8 cellular contexts compared by ENCODE assay signal in genomic region chr6:37021356-37022129, GRCh38. TPM values are rescaled to one million over a fixed set of nuclear protein-coding genes. Genes with fewer than 3 reads are reported as not detected.
A peak's percentile ranks its signal among the peaks of the same experiment; 100 is the strongest.
DNase-seq lines count a peak whose midpoint lies in the region; ATAC-seq and TF ChIP-seq lines count a peak whose summit lies in the region.

No MANE protein-coding gene starts in this region.

- H3K4me1 ChIP-seq in OCI-LY3 (ENCODE audit: low read length): peaks cover 57% of the 10 kb centered on the region

- DNase-seq in GM10266 (ENCODE audit: extremely low spot score) (no peak), iris pigment epithelial cell (ENCODE audit: low read depth) (peak; percentile 56), NCI-H1694 (lab: John Stamatoyannopoulos, UW) (no peak), NCI-H510A treated with DMSO at 0.1 percent for 48 hours (lab: John Stamatoyannopoulos, UW) (no peak)
- DNase-seq in activated T-cell treated with anti-CD3 and anti-CD28 coated beads, Interleukin-2, amount 50 U/mL, for 4 hours: peak; percentile 63

- peaks cover 58% of the 10 kb centered on the region for H3K4me1 Mint-ChIP-seq in activated T-cell treated with anti-CD3 and anti-CD28 coated beads, Interleukin-2, amount 50 U/mL, for 4 hours (ENCODE audit: low read depth)
- peaks cover 42% of the 10 kb centered on the region for H3K4me1 Mint-ChIP-seq in stimulated activated memory B cell treated with anti-CD40 and anti-IgM and Interleukin-4, amounts not matched to agents 10 μg/mL and 1 μg/mL and 100 μg/mL, for 72 hours

- peak overlapping the region; percentile 31 for H3K27ac Mint-ChIP-seq in stimulated activated memory B cell treated with anti-CD40 and anti-IgM and Interleukin-4, amounts not matched to agents 10 μg/mL and 1 μg/mL and 100 μg/mL, for 72 hours

- peaks cover 81% of the 10 kb centered on the region for H3K36me3 ChIP-seq in OCI-LY3 (replicated peaks; ENCODE audit: low read depth, low read length)

- H3K27ac ChIP-seq in OCI-LY3 (ENCODE audit: low read length): peak overlapping the region; percentile 20; the same call in 1 of the 2 replicates

- no peak overlapping the region for H3K4me3 Mint-ChIP-seq in activated T-cell treated with anti-CD3 and anti-CD28 coated beads, Interleukin-2, amount 50 U/mL, for 4 hours
- H3K4me3 Mint-ChIP-seq in stimulated activated memory B cell treated with anti-CD40 and anti-IgM and Interleukin-4, amounts not matched to agents 10 μg/mL and 1 μg/mL and 100 μg/mL, for 72 hours: no peak overlapping the region

- H4K20me1 ChIP-seq in OCI-LY3 (ENCODE audit: insufficient read depth, low read length): peaks cover 16% of the 10 kb centered on the region

- no peaks in the 10 kb centered on the region for H3K9me3 Mint-ChIP-seq in activated T-cell treated with anti-CD3 and anti-CD28 coated beads, Interleukin-2, amount 50 U/mL, for 4 hours
- H3K9me3 Mint-ChIP-seq in stimulated activated memory B cell treated with anti-CD40 and anti-IgM and Interleukin-4, amounts not matched to agents 10 μg/mL and 1 μg/mL and 100 μg/mL, for 72 hours: no peaks in the 10 kb centered on the region

- peaks cover 13% of the 10 kb centered on the region for H3K79me2 ChIP-seq in OCI-LY3 (ENCODE audit: low read length)

- TF ChIP-seq CTCF in GM10266 (IDR thresholded peaks at IDR 0.05; ENCODE audit: control insufficient read depth, insufficient read depth, low read depth, missing control alignments) (peak; percentile 36), OCI-LY3 (IDR thresholded peaks at IDR 0.05; ENCODE audit: low read depth, low read length) (peak; percentile 61)

- no peaks in the 10 kb centered on the region for H3K27me3 ChIP-seq in OCI-LY3 (ENCODE audit: low read depth, low read length)

- H3K9ac ChIP-seq in OCI-LY3 (ENCODE audit: low read length): no peak overlapping the region

- peak in 1 of 2 donors; percentile 21 for ATAC-seq in activated T-cell treated with anti-CD3 and anti-CD28 coated beads, Interleukin-2, amount 50 U/mL, for 4 hours
- ATAC-seq in stimulated activated memory B cell treated with anti-CD40 and anti-IgM and Interleukin-4, amounts not matched to agents 10 μg/mL and 1 μg/mL and 100 μg/mL, for 72 hours: no peak
- no peak for ATAC-seq in GM18907 (IDR thresholded peaks at IDR 0.05; ENCODE audit: unreplicated experiment)

- no peak overlapping the region for H2AFZ ChIP-seq in OCI-LY3 (ENCODE audit: low read depth, low read length)

- H3K36me3 Mint-ChIP-seq in activated T-cell treated with anti-CD3 and anti-CD28 coated beads, Interleukin-2, amount 50 U/mL, for 4 hours (ENCODE audit: insufficient read depth): no peaks in the 10 kb centered on the region
- H3K36me3 Mint-ChIP-seq in stimulated activated memory B cell treated with anti-CD40 and anti-IgM and Interleukin-4, amounts not matched to agents 10 μg/mL and 1 μg/mL and 100 μg/mL, for 72 hours: peaks cover 63% of the 10 kb centered on the region

- no peak overlapping the region for H3K4me3 ChIP-seq in OCI-LY3 (ENCODE audit: low read length)

- H3K9me3 ChIP-seq in OCI-LY3 (ENCODE audit: insufficient read depth, low read length): no peaks in the 10 kb centered on the region

- H3K4me2 ChIP-seq in OCI-LY3 (ENCODE audit: low read length): no peak overlapping the region

- no peaks in the 10 kb centered on the region for H3K27me3 Mint-ChIP-seq in activated T-cell treated with anti-CD3 and anti-CD28 coated beads, Interleukin-2, amount 50 U/mL, for 4 hours (ENCODE audit: low read depth)
- no peaks in the 10 kb centered on the region for H3K27me3 Mint-ChIP-seq in stimulated activated memory B cell treated with anti-CD40 and anti-IgM and Interleukin-4, amounts not matched to agents 10 μg/mL and 1 μg/mL and 100 μg/mL, for 72 hours

RNA-seq across cellular contexts. Expression of gene FGD2, which starts 16.1 kb away (rescaled TPM):
- total RNA-seq in activated T-cell treated with anti-CD3 and anti-CD28 coated beads, Interleukin-2, amount 50 U/mL, for 4 hours: 1 to 10 TPM in 2 of 3 donors, under 1 TPM in 1; 0.87 to 1.5 (median 1.1) TPM

RNA-seq across cellular contexts. Expression of gene MTCH1, which starts 35.5 kb away (rescaled TPM):
- 100 to 1,000 TPM; 100 to 104 (median 104) TPM for total RNA-seq in activated T-cell treated with anti-CD3 and anti-CD28 coated beads, Interleukin-2, amount 50 U/mL, for 4 hours

Comparison
In these comparisons a context has a peak if more than half of its experiments do, and no peak if none do; other contexts are left out.
1. DNase-seq: peak in activated T-cell treated with anti-CD3 and anti-CD28 coated beads, Interleukin-2, amount 50 U/mL, for 4 hours (single experiment) and iris pigment epithelial cell (single experiment); none in GM10266 (single experiment), NCI-H1694 (single experiment) and NCI-H510A treated with DMSO at 0.1 percent for 48 hours (single experiment).